ENCODE assay signal across 16 cellular contexts in genomic region chr12:68627673-68628319, GRCh38.
"Had no signal": no experiment of that assay in that cellular context is flagged by ENCODE, and none has a peak within 500 bp of the region (broad histone marks: within the 10 kb centered on the region; RNA-seq: fewer than 3 reads in every experiment).

No MANE protein-coding gene starts in this region.

- H3K4me3 Mint-ChIP-seq: neural progenitor cell had no signal

- H3K27ac Mint-ChIP-seq: neural progenitor cell had no signal

- H3K4me1 Mint-ChIP-seq: neural progenitor cell had no signal

- H3K36me3 ChIP-seq: adrenal gland had no signal

- H3K4me1 ChIP-seq: neural progenitor cell had no signal

- H3K27me3 ChIP-seq: adrenal gland, gastrocnemius medialis, neural progenitor cell, pancreas, stomach, vagina had no signal

- H3K4me3 ChIP-seq: adrenal gland, coronary artery, gastrocnemius medialis, neural progenitor cell, pancreas, stomach, vagina had no signal

- H3K9me3 ChIP-seq: adrenal gland, gastrocnemius medialis, pancreas, vagina had no signal

- H3K9ac ChIP-seq: neural progenitor cell had no signal

- ATAC-seq: gastrocnemius medialis, left ventricle myocardium superior, pancreas had no signal

- H2AFZ ChIP-seq: neural progenitor cell had no signal

- H3K27ac ChIP-seq: adrenal gland, coronary artery, neural progenitor cell, pancreas, stomach, vagina had no signal

- H3K4me2 ChIP-seq: neural progenitor cell had no signal

- DNase-seq: activated CD4-positive, alpha-beta T cell treated with anti-CD3 and anti-CD28 coated beads, Interleukin-2, amount 50 U/mL, for 1 hour; activated CD4-positive, CD25-positive, alpha-beta regulatory T cell; activated T-cell treated with anti-CD3 and anti-CD28 coated beads, Interleukin-2, amount 50 U/mL, for 48 hours; adrenal gland; caudate nucleus; effector CD8-positive, alpha-beta T cell; gastrocnemius medialis; kidney; left ventricle myocardium superior; mesenchymal stem cell; pancreas; stimulated activated CD4-positive, alpha-beta T cell treated with anti-CD3 and anti-CD28 coated beads, Interleukin-2, amount 100 ng/mL, for 48 hours; stomach had no signal
